13 cellular contexts compared by ENCODE assay signal in the genomic region with DNA sequence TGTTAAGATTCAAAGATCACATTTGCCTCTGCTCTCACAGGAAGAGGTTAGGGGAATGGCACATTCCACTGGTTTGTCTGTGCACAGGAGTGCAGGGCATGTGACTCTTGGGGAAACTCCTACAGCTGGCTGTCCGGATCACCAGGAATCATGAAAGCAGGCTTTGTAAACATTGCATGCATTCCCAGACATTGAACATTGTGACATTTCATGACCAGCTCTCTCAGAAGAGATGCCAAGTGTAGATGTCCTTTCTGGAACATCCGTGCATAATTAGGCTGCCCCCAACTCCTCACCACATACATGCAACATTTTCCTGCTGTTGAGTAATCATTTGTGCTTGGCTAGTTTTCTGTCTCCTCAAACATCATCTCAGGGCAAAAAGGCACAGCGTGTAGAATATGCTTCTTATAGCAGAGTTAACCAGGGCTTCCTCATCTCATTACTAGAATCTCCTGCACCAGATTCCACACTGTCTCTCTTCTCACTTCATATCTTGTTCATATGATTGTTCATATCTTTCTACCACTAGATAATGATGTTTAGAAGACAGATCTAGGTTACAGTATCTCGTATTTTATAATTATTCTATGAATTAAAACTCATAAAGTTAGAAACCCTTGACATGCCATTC.
DNase-seq lines count a peak whose midpoint lies in the region; ATAC-seq and TF ChIP-seq lines count a peak whose summit lies in the region.
"Had no signal": no experiment of that assay in that cellular context is flagged by ENCODE, and none has a peak within 500 bp of the region (broad histone marks: within the 10 kb centered on the region; RNA-seq: fewer than 3 reads in every experiment).

No MANE protein-coding gene starts in this region.

- peak overlapping the region; percentile 100 for H2BK120ac ChIP-seq in IMR-90 (ENCODE audit: low read depth, low read length)

- H3K36me3 ChIP-seq in IMR-90 (ENCODE audit: control insufficient read depth, insufficient read depth, low read length) = no peaks in the 10 kb centered on the region
- H3K36me3 ChIP-seq: BE2C, sigmoid colon had no signal

- TF ChIP-seq POLR2A in IMR-90 (IDR thresholded peaks at IDR 0.05; ENCODE audit: low read depth, low read length) = peak; percentile 68

- ATAC-seq in IMR-90 (ENCODE audit: low read depth) = peak; percentile 80
- ATAC-seq in GM21528 (IDR thresholded peaks at IDR 0.05; ENCODE audit: low FRiP score, unreplicated experiment) = no peak
- ATAC-seq: GM12878 had no signal

- peak overlapping the region; percentile 87; the same call in 1 of the 2 replicates for H3K4ac ChIP-seq in IMR-90 (ENCODE audit: low read depth, low read length)

- H3K4me2 ChIP-seq in IMR-90 (ENCODE audit: low read depth, low read length) = peak overlapping the region; percentile 2; the same call in 1 of the 2 replicates

- no peaks in the 10 kb centered on the region for H4K20me1 ChIP-seq in IMR-90 (ENCODE audit: insufficient read depth, low read length)

- CTCF ChIA-PET in IMR-90 (lab: Yijun Ruan, JAX) = interaction anchor here (0.5 kb wide), 1 partner anchor 150 kb away, joined by 3 read pairs; no protein-coding TSS in a partner anchor

- no peaks in the 10 kb centered on the region for H3K27me3 ChIP-seq in IMR-90 (ENCODE audit: control insufficient read depth, insufficient read depth, low read length)
- H3K27me3 ChIP-seq: BE2C, sigmoid colon had no signal

- H2AK9ac ChIP-seq in IMR-90 (replicated peaks; ENCODE audit: low read depth, low read length, poor library complexity) = peak overlapping the region; percentile 18

- peak; percentile 66 for DNase-seq in A172 (ENCODE audit: low spot score)
- peak; percentile 99 for DNase-seq in IMR-90
- DNase-seq in astrocyte of the spinal cord (ENCODE audit: low read depth, low spot score) = peak; percentile 99
- DNase-seq in kidney glomerular epithelial cell (lab: John Stamatoyannopoulos, UW) = peak; percentile 97
- DNase-seq in middle frontal gyrus (ENCODE audit: extremely low spot score, low spot score) = no peak
- DNase-seq in DMS153 treated with DMSO at 0.1 percent for 48 hours (lab: John Stamatoyannopoulos, UW; ENCODE audit: unreplicated experiment) = no peak
- DNase-seq in HPDE6-E6E7 (ENCODE audit: extremely low spot score) = no peak
- DNase-seq: BE2C, kidney, NCI-H187 treated with DMSO at 0.1 percent for 48 hours, sigmoid colon had no signal

- H2AK5ac ChIP-seq in IMR-90 (ENCODE audit: low read depth, low read length) = no peak overlapping the region

- no peak overlapping the region for H4K5ac ChIP-seq in IMR-90 (ENCODE audit: low read depth, low read length)

- H3K4me3 ChIP-seq in IMR-90 (ENCODE audit: insufficient read depth, low read depth, low read length) = no peak overlapping the region
- no peak overlapping the region for H3K4me3 ChIP-seq in astrocyte of the spinal cord (ENCODE audit: low read depth, low read length)
- H3K4me3 ChIP-seq: GM12878, sigmoid colon had no signal

- H3K9ac ChIP-seq in IMR-90 (ENCODE audit: low read depth, low read length) = peak overlapping the region; percentile 12; the same call in 1 of the 2 replicates

- H3K27ac ChIP-seq in IMR-90 (ENCODE audit: insufficient read depth, low read length) = peak overlapping the region; percentile 27; the same call in 1 of the 2 replicates

- in situ Hi-C loops in IMR-90 (cut with MboI; ENCODE audit: low sequenced_read_pairs) (loop anchor here (25.0 kb wide), 1 partner anchor 1653 kb away; no protein-coding TSS in a partner anchor), astrocyte of the spinal cord (cut with HindIII; ENCODE audit: low sequenced_read_pairs) (no loop called here)

- peak overlapping the region; percentile 99 for H2BK5ac ChIP-seq in IMR-90 (ENCODE audit: low read depth, low read length, poor library complexity, severe bottlenecking)

- peak; percentile 24; the same call in 1 of the 2 replicates for TF ChIP-seq RAD21 in IMR-90 (IDR thresholded peaks at IDR 0.05; ENCODE audit: low read length)

- dilution Hi-C loops in IMR-90 (cut with HindIII; ENCODE audit: low sequenced_read_pairs, unreplicated experiment) = no loop called here

- POLR2A ChIA-PET in IMR-90 (lab: Charles Lee; ENCODE audit: unreplicated experiment) = interaction anchor here (1.1 kb wide), 1 partner anchor 8 kb away, joined by 3 read pairs; no protein-coding TSS in a partner anchor

- H4K91ac ChIP-seq in IMR-90 (ENCODE audit: insufficient read depth, low read depth, low read length) = 0 out of 2 replicates have a peak overlapping the region, but pooled peaks have one; percentile 89

- peak overlapping the region; percentile 69; the same call in 1 of the 2 replicates for H3K23ac ChIP-seq in IMR-90 (ENCODE audit: low read depth, low read length)

- peaks cover 24 to 66% of the 10 kb centered on the region in 2 experiments; a peak in 3 of 4 replicates for H3K79me1 ChIP-seq in IMR-90 (ENCODE audit: low read depth in 1 of 2, low read length in 2 of 2)

- H2AFZ ChIP-seq in IMR-90 (replicated peaks; ENCODE audit: low read length, poor library complexity) = peak overlapping the region; percentile 9

- TF ChIP-seq CTCF in IMR-90 (conservative IDR thresholded peaks at IDR 0.05; ENCODE audit: low read depth, low read length) (no peak), astrocyte of the spinal cord (IDR thresholded peaks at IDR 0.05; ENCODE audit: low read depth, low read length) (no peak)

- no TSS peak for BruUV-seq in IMR-90 (replicated peaks; lab: Mats Ljungman, UMichigan)

- H3K4me1 ChIP-seq in IMR-90 (ENCODE audit: control insufficient read depth, insufficient read depth, low read length) = peaks cover 26% of the 10 kb centered on the region
- H3K4me1 ChIP-seq: BE2C had no signal

- intact Hi-C loops in IMR-90 (cut with micrococcal nuclease) = loop anchor here (5.0 kb wide), 2 partner anchors 153 to 318 kb away; no protein-coding TSS in a partner anchor

- peak overlapping the region; percentile 91 for H3K56ac ChIP-seq in IMR-90 (ENCODE audit: extremely low read depth, insufficient read depth, low read length)

- H2BK20ac ChIP-seq in IMR-90 (ENCODE audit: low read depth, low read length) = peak overlapping the region; percentile 99

- H2BK15ac ChIP-seq in IMR-90 (ENCODE audit: low read depth, low read length) = no peak overlapping the region; the same call in 2 of the 3 replicates

- peak overlapping the region; percentile 70 to 92; a peak in 3 of 4 replicates for H4K8ac ChIP-seq in IMR-90 (ENCODE audit: low read depth in 2 of 2, low read length in 2 of 2)

- WGBS in IMR-90 (ENCODE audit: extremely low coverage in 2 of 2, insufficient read length in 1 of 2), 2 experiments = 0% methylated on average over 1 of the region's 4 CpGs; no CpG with 5 or more reads in 1 of the 2 experiments

- peaks cover 34% of the 10 kb centered on the region for H3K9me1 ChIP-seq in IMR-90 (ENCODE audit: insufficient read depth, low read length)

- no peaks in the 10 kb centered on the region; the same call in 1 of the 2 replicates for H3K9me3 ChIP-seq in IMR-90 (ENCODE audit: control insufficient read depth, insufficient read depth, low read length)
- H3K9me3 ChIP-seq: BE2C, sigmoid colon had no signal

- H3K14ac ChIP-seq in IMR-90 (replicated peaks; ENCODE audit: low read depth, low read length) = peak overlapping the region; percentile 66; the same call in 1 of the 2 replicates

- peak overlapping the region; percentile 15 for H3K18ac ChIP-seq in IMR-90 (ENCODE audit: low read depth, low read length)

TF ChIP-seq in IMR-90, 13 proteins besides CTCF, POLR2A, EP300 and RAD21:
- TF ChIP-seq CHD1 (IDR thresholded peaks at IDR 0.05; ENCODE audit: low read depth, low read length) (peak; percentile 97; the same call in 1 of the 2 replicates), SMC3 (IDR thresholded peaks at IDR 0.05; ENCODE audit: low read depth, low read length) (no peak), MXI1 (IDR thresholded peaks at IDR 0.05; ENCODE audit: borderline replicate concordance, low read depth, low read length) (0 out of 2 replicates have a peak, but pooled peaks have one; percentile 31), FOS (IDR thresholded peaks at IDR 0.05; ENCODE audit: low read depth, low read length) (peak; percentile 80), NFE2L2 (IDR thresholded peaks at IDR 0.05; ENCODE audit: low read depth, low read length) (peak; percentile 54), CEBPB (IDR thresholded peaks at IDR 0.05; ENCODE audit: low read depth, low read length) (peak; percentile 99), RCOR1 (IDR thresholded peaks at IDR 0.05; ENCODE audit: insufficient replicate concordance, low read length) (peak; percentile 83), MAZ (IDR thresholded peaks at IDR 0.05; ENCODE audit: borderline replicate concordance, low read depth, low read length) (peak; percentile 85; the same call in 1 of the 2 replicates), RFX5 (IDR thresholded peaks at IDR 0.05; ENCODE audit: low read depth, low read length) (no peak), BHLHE40 (IDR thresholded peaks at IDR 0.05; ENCODE audit: low read depth, low read length) (peak; percentile 94), MAFK (IDR thresholded peaks at IDR 0.05; ENCODE audit: low read depth, low read length) (no peak)
- TF ChIP-seq, protein P1, sequence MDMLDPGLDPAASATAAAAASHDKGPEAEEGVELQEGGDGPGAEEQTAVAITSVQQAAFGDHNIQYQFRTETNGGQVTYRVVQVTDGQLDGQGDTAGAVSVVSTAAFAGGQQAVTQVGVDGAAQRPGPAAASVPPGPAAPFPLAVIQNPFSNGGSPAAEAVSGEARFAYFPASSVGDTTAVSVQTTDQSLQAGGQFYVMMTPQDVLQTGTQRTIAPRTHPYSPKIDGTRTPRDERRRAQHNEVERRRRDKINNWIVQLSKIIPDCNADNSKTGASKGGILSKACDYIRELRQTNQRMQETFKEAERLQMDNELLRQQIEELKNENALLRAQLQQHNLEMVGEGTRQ (IDR thresholded peaks at IDR 0.05; ENCODE audit: low read depth, low read length) = peak; percentile 92
- TF ChIP-seq, protein P2, sequence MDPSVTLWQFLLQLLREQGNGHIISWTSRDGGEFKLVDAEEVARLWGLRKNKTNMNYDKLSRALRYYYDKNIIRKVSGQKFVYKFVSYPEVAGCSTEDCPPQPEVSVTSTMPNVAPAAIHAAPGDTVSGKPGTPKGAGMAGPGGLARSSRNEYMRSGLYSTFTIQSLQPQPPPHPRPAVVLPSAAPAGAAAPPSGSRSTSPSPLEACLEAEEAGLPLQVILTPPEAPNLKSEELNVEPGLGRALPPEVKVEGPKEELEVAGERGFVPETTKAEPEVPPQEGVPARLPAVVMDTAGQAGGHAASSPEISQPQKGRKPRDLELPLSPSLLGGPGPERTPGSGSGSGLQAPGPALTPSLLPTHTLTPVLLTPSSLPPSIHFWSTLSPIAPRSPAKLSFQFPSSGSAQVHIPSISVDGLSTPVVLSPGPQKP (IDR thresholded peaks at IDR 0.05; ENCODE audit: borderline replicate concordance, low read depth, low read length) = no peak

Comparison
In these comparisons a context has a peak if more than half of its experiments do, and no peak if none do; other contexts are left out.
1. DNase-seq: peak in A172 (single experiment), IMR-90 (single experiment), astrocyte of the spinal cord (single experiment) and kidney glomerular epithelial cell (single experiment); none in middle frontal gyrus (single experiment), DMS153 treated with DMSO at 0.1 percent for 48 hours (single experiment) and HPDE6-E6E7 (single experiment).